In the genomic region with DNA sequence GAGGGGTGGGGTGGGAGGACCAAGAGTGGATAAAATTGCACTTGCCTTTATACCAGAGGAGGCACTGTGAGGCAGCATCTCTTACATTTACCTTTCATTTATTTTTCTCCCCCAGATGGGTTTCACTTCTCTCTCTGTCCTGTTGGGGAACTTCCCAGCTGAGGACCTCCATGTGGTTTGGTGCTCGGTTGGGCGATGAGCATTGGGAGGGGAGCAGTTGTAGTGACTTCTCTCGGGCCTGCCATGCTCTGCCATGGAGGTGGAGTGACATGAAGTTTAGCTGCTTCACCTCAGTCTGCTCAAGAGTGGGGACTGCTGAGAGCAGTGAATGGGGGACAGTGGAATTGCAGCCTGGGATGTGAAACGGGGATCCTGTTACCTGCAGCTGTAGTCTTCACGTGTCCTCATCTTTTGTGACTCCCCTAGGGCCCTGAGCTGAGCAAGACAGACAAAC, we compare ENCODE assay signal across 10 cellular contexts. TPM values are rescaled to one million over a fixed set of nuclear protein-coding genes. Genes with fewer than 3 reads are reported as not detected.
A peak's percentile ranks its signal among the peaks of the same experiment; 100 is the strongest.
DNase-seq lines count a peak whose midpoint lies in the region; ATAC-seq and TF ChIP-seq lines count a peak whose summit lies in the region.
"Had no signal": no experiment of that assay in that cellular context is flagged by ENCODE, and none has a peak within 500 bp of the region (broad histone marks: within the 10 kb centered on the region; RNA-seq: fewer than 3 reads in every experiment).

No MANE protein-coding gene starts in this region.

- no peak for TF ChIP-seq CTCF in neural crest cell (conservative IDR thresholded peaks at IDR 0.05)
- no peak for TF ChIP-seq CTCF in neural progenitor cell (IDR thresholded peaks at IDR 0.05)

- no peak overlapping the region for H3K14ac ChIP-seq in trophoblast cell (ENCODE audit: low read length)

- no CpG with 5 or more reads among the region's 5 CpGs for WGBS in trophoblast cell (ENCODE audit: extremely low coverage, insufficient coverage, insufficient read length)

- H3K9ac ChIP-seq in neural progenitor cell (no peak overlapping the region), trophoblast cell (ENCODE audit: low read length) (no peak overlapping the region)

- H3K79me1 ChIP-seq in trophoblast cell (ENCODE audit: low read length) = peaks cover 2% of the 10 kb centered on the region

- H3F3A ChIP-seq in neural progenitor cell (ENCODE audit: low read depth) = peaks cover 5% of the 10 kb centered on the region

- H2AFZ ChIP-seq in neural progenitor cell (replicated peaks) = no peak overlapping the region
- no peak overlapping the region for H2AFZ ChIP-seq in trophoblast cell (ENCODE audit: insufficient read depth, low read length, poor library complexity)

- H3K4me1 Mint-ChIP-seq in IgD-negative memory B cell (peaks cover 23 to 42% (median 32%) of the 10 kb centered on the region in 3 donors), neural crest cell (peaks cover 44% of the 10 kb centered on the region), neural progenitor cell (peaks cover 5% of the 10 kb centered on the region)
- peaks cover 23% of the 10 kb centered on the region for H3K4me1 Mint-ChIP-seq in activated T-cell treated with anti-CD3 and anti-CD28 coated beads, Interleukin-2, amount 50 U/mL, for 72 hours (ENCODE audit: low read depth)

- H3K4me1 ChIP-seq in neural progenitor cell (peaks cover 12% of the 10 kb centered on the region), trophoblast cell (ENCODE audit: control insufficient read depth in 1 of 2, insufficient read depth in 2 of 2, low read length in 2 of 2) (peaks cover 3 to 8% of the 10 kb centered on the region in 2 experiments)
- H3K4me1 ChIP-seq: vagina had no signal

- no peak overlapping the region for H4K12ac ChIP-seq in trophoblast cell (ENCODE audit: low read depth, low read length)

- H3K9me3 Mint-ChIP-seq in IgD-negative memory B cell (no peaks in the 10 kb centered on the region), neural crest cell (peaks cover 4% of the 10 kb centered on the region), neural progenitor cell (no peaks in the 10 kb centered on the region)
- H3K9me3 Mint-ChIP-seq in activated T-cell treated with anti-CD3 and anti-CD28 coated beads, Interleukin-2, amount 50 U/mL, for 72 hours = no peaks in the 10 kb centered on the region
- H3K9me3 Mint-ChIP-seq: brain had no signal

- no peak overlapping the region for H3K27ac ChIP-seq in neural progenitor cell
- H3K27ac ChIP-seq in trophoblast cell (ENCODE audit: low read depth, low read length) = no peak overlapping the region
- H3K27ac ChIP-seq: vagina had no signal

- H3K4me3 ChIP-seq in neural progenitor cell (no peak overlapping the region), trophoblast cell (ENCODE audit: low read depth, low read length) (no peak overlapping the region)
- H3K4me3 ChIP-seq: vagina had no signal

- no peaks in the 10 kb centered on the region for H4K20me1 ChIP-seq in neural progenitor cell (ENCODE audit: low read depth)

- H2BK5ac ChIP-seq in trophoblast cell (ENCODE audit: low read depth, low read length, poor library complexity) = no peak overlapping the region

- H3K9me3 ChIP-seq in neural progenitor cell (ENCODE audit: low read depth) (no peaks in the 10 kb centered on the region), trophoblast cell (ENCODE audit: insufficient read depth, low read depth, low read length) (no peaks in the 10 kb centered on the region)
- H3K9me3 ChIP-seq: vagina had no signal

- peak; percentile 90 for ATAC-seq in GM18511 (IDR thresholded peaks at IDR 0.05; ENCODE audit: unreplicated experiment)
- peak; percentile 53 for ATAC-seq in GM21528 (IDR thresholded peaks at IDR 0.05; ENCODE audit: low FRiP score, unreplicated experiment)
- ATAC-seq in activated T-cell treated with anti-CD3 and anti-CD28 coated beads, Interleukin-2, amount 50 U/mL, for 72 hours (replicated peaks in 1 of 2) = no peak

- H3K27me3 ChIP-seq in neural progenitor cell (no peaks in the 10 kb centered on the region), trophoblast cell (ENCODE audit: insufficient read depth, low read length) (peaks cover 2% of the 10 kb centered on the region)
- H3K27me3 ChIP-seq: vagina had no signal

- H3K36me3 ChIP-seq in neural progenitor cell (no peaks in the 10 kb centered on the region), trophoblast cell (ENCODE audit: control insufficient read depth in 1 of 2, insufficient read depth in 2 of 2, low read length in 2 of 2) (no peaks in the 10 kb centered on the region)
- H3K36me3 ChIP-seq: vagina had no signal

- DNase-seq in neural crest cell (ENCODE audit: low read depth, low spot score) = no peak
- no peak for DNase-seq in neural progenitor cell (ENCODE audit: low spot score)
- DNase-seq in activated CD8-positive, alpha-beta memory T cell treated with anti-CD3 and anti-CD28 coated beads, Interleukin-2, amount 50 U/mL, for 4 hours = no peak
- no peak for DNase-seq in activated T-cell treated with anti-CD3 and anti-CD28 coated beads, Interleukin-2, amount 50 U/mL, for 72 hours
- DNase-seq in trophoblast cell = no peak

- H3K4me2 ChIP-seq in neural progenitor cell = no peak overlapping the region
- no peak overlapping the region for H3K4me2 ChIP-seq in trophoblast cell (ENCODE audit: low read length)

- H3K36me3 Mint-ChIP-seq in IgD-negative memory B cell (no peaks in the 10 kb centered on the region), neural crest cell (ENCODE audit: low read depth) (no peaks in the 10 kb centered on the region), neural progenitor cell (no peaks in the 10 kb centered on the region)
- no peaks in the 10 kb centered on the region for H3K36me3 Mint-ChIP-seq in activated T-cell treated with anti-CD3 and anti-CD28 coated beads, Interleukin-2, amount 50 U/mL, for 72 hours (ENCODE audit: insufficient read depth in 2 of 2)
- H3K36me3 Mint-ChIP-seq: brain had no signal

- H3K4ac ChIP-seq in trophoblast cell (ENCODE audit: low read depth, low read length) = no peak overlapping the region

- no peak overlapping the region for H4K91ac ChIP-seq in trophoblast cell (ENCODE audit: low read depth, low read length)

- no peak overlapping the region for H2AK5ac ChIP-seq in trophoblast cell (ENCODE audit: low read length)

- H2BK120ac ChIP-seq in trophoblast cell (ENCODE audit: insufficient read depth, low read length, poor library complexity) = no peak overlapping the region

- peak overlapping the region; percentile 48 to 66 (median 63) for H3K27ac Mint-ChIP-seq in IgD-negative memory B cell
- H3K27ac Mint-ChIP-seq in neural crest cell (ENCODE audit: unreplicated experiment) = peak overlapping the region; percentile 91
- H3K27ac Mint-ChIP-seq in neural progenitor cell = no peak overlapping the region
- no peak overlapping the region for H3K27ac Mint-ChIP-seq in activated T-cell treated with anti-CD3 and anti-CD28 coated beads, Interleukin-2, amount 50 U/mL, for 72 hours

- no peaks in the 10 kb centered on the region for H3K27me3 Mint-ChIP-seq in IgD-negative memory B cell
- no peaks in the 10 kb centered on the region for H3K27me3 Mint-ChIP-seq in neural crest cell (ENCODE audit: low read depth)
- peaks cover 2% of the 10 kb centered on the region for H3K27me3 Mint-ChIP-seq in neural progenitor cell (ENCODE audit: insufficient read depth, low read depth)
- no peaks in the 10 kb centered on the region for H3K27me3 Mint-ChIP-seq in activated T-cell treated with anti-CD3 and anti-CD28 coated beads, Interleukin-2, amount 50 U/mL, for 72 hours (ENCODE audit: low read depth)
- H3K27me3 Mint-ChIP-seq: brain had no signal

- H4K8ac ChIP-seq in trophoblast cell (ENCODE audit: low read depth, low read length) = no peak overlapping the region

- H3K18ac ChIP-seq in trophoblast cell (ENCODE audit: low read length) = no peak overlapping the region

- H2BK12ac ChIP-seq in trophoblast cell (ENCODE audit: low read length) = no peak overlapping the region

- H3K79me2 ChIP-seq in neural progenitor cell (ENCODE audit: low read depth) (no peaks in the 10 kb centered on the region), trophoblast cell (ENCODE audit: control insufficient read depth, insufficient read depth, low read length, poor library complexity) (no peaks in the 10 kb centered on the region)

- H3K23ac ChIP-seq in trophoblast cell (ENCODE audit: low read length) = no peak overlapping the region

- H3K4me3 Mint-ChIP-seq in IgD-negative memory B cell (peak overlapping the region in 3 of 4 donors; percentile 22 to 84 (median 80)), neural crest cell (no peak overlapping the region), neural progenitor cell (no peak overlapping the region)
- no peak overlapping the region for H3K4me3 Mint-ChIP-seq in activated T-cell treated with anti-CD3 and anti-CD28 coated beads, Interleukin-2, amount 50 U/mL, for 72 hours
- H3K4me3 Mint-ChIP-seq: brain had no signal

RNA-seq across cellular contexts. Expression of gene CXCL17, which starts 23.1 kb away (rescaled TPM):
- 0.25 TPM for polyA plus RNA-seq in IgD-negative memory B cell
- total RNA-seq in neural crest cell (not detected in 2 replicates), neural progenitor cell (ENCODE audit: low replicate concordance) (0.12 TPM in 1 of 2 replicates, not detected in the other)
- total RNA-seq in activated T-cell treated with anti-CD3 and anti-CD28 coated beads, Interleukin-2, amount 50 U/mL, for 72 hours = not detected
- polyA plus RNA-seq in trophoblast cell (2013) = 1.4 and 1.9 TPM in 2 replicates

RNA-seq across cellular contexts. Expression of gene LIPE, which starts 38.7 kb away (rescaled TPM):
- 15.0 TPM for polyA plus RNA-seq in IgD-negative memory B cell
- total RNA-seq in neural crest cell (24.5 and 29.1 TPM in 2 replicates), neural progenitor cell (ENCODE audit: low replicate concordance) (3.5 and 5.0 TPM in 2 replicates)
- total RNA-seq in activated T-cell treated with anti-CD3 and anti-CD28 coated beads, Interleukin-2, amount 50 U/mL, for 72 hours = 10 to 100 TPM; 46.5 to 53.8 TPM
- 0.92 and 1.0 TPM in 2 replicates for polyA plus RNA-seq in trophoblast cell (2013)

Comparison
In these comparisons a context has a peak if more than half of its experiments do, and no peak if none do; other contexts are left out.
1. ATAC-seq: peak in GM18511 (single experiment) and GM21528 (single experiment); none in activated T-cell treated with anti-CD3 and anti-CD28 coated beads, Interleukin-2, amount 50 U/mL, for 72 hours (0 of 2).
2. H3K27ac Mint-ChIP-seq: peak in IgD-negative memory B cell (3 of 3) and neural crest cell (single experiment); none in neural progenitor cell (single experiment) and activated T-cell treated with anti-CD3 and anti-CD28 coated beads, Interleukin-2, amount 50 U/mL, for 72 hours (single experiment).
3. H3K4me3 Mint-ChIP-seq: peak in IgD-negative memory B cell (3 of 4); none in neural crest cell (single experiment), neural progenitor cell (single experiment) and activated T-cell treated with anti-CD3 and anti-CD28 coated beads, Interleukin-2, amount 50 U/mL, for 72 hours (0 of 2).